ENCODE assay signal across 8 cellular contexts in genomic region chr10:69742928-69743602, GRCh38. TPM values are rescaled to one million over a fixed set of nuclear protein-coding genes. Genes with fewer than 3 reads are reported as not detected.
DNase-seq lines count a peak whose midpoint lies in the region; ATAC-seq and TF ChIP-seq lines count a peak whose summit lies in the region.

No MANE protein-coding gene starts in this region.

- no peak overlapping the region for H3K4me3 Mint-ChIP-seq in activated T-cell treated with anti-CD3 and anti-CD28 coated beads, Interleukin-2, amount 50 U/mL, for 4 hours

- no peak overlapping the region for H3K4me3 ChIP-seq in foreskin fibroblast (ENCODE audit: low read depth in 1 of 2, low read length in 2 of 2)
- H3K4me3 ChIP-seq in testis = no peak overlapping the region

- H3K36me3 ChIP-seq in testis (ENCODE audit: low read depth, missing control alignments) = no peaks in the 10 kb centered on the region

- peaks cover 9% of the 10 kb centered on the region for H3K27me3 Mint-ChIP-seq in activated T-cell treated with anti-CD3 and anti-CD28 coated beads, Interleukin-2, amount 50 U/mL, for 4 hours (ENCODE audit: low read depth)

- ATAC-seq in activated T-cell treated with anti-CD3 and anti-CD28 coated beads, Interleukin-2, amount 50 U/mL, for 4 hours = no peak
- no peak for ATAC-seq in GM21825 (IDR thresholded peaks at IDR 0.05; ENCODE audit: unreplicated experiment)
- ATAC-seq in GM19351 (IDR thresholded peaks at IDR 0.05; ENCODE audit: unreplicated experiment) = no peak

- no peak for TF ChIP-seq POLR2A in testis (IDR thresholded peaks at IDR 0.05)

- no peak overlapping the region for H3K27ac ChIP-seq in testis

- no peaks in the 10 kb centered on the region for H3K36me3 Mint-ChIP-seq in activated T-cell treated with anti-CD3 and anti-CD28 coated beads, Interleukin-2, amount 50 U/mL, for 4 hours (ENCODE audit: insufficient read depth)

- H3K9me3 Mint-ChIP-seq in activated T-cell treated with anti-CD3 and anti-CD28 coated beads, Interleukin-2, amount 50 U/mL, for 4 hours = no peaks in the 10 kb centered on the region

- H3K4me1 Mint-ChIP-seq in activated T-cell treated with anti-CD3 and anti-CD28 coated beads, Interleukin-2, amount 50 U/mL, for 4 hours (ENCODE audit: low read depth) = no peaks in the 10 kb centered on the region

- WGBS in testis, 2 donors = 60 to 73% methylated on average over 5 to 6 of the region's 6 CpGs

- DNase-seq in activated T-cell treated with anti-CD3 and anti-CD28 coated beads for 48 hours (ENCODE audit: low read depth) (peak; percentile 13), RPMI8226 (peak; percentile 36), foreskin fibroblast (peak in 1 of 2 donors; percentile 56), testis (peak; percentile 75), occipital lobe (lab: John Stamatoyannopoulos, UW) (no peak)
- DNase-seq in activated T-cell treated with anti-CD3 and anti-CD28 coated beads, Interleukin-2, amount 50 U/mL, for 4 hours = no peak

- intact Hi-C loops in testis (cut with DNase I; ENCODE audit: low total_unique reads) = no loop called here

- H3K27me3 ChIP-seq in testis = no peaks in the 10 kb centered on the region

- H3K4me1 ChIP-seq in testis = no peaks in the 10 kb centered on the region

- H3K9me3 ChIP-seq in testis = no peaks in the 10 kb centered on the region

- TF ChIP-seq CTCF in foreskin fibroblast (IDR thresholded peaks at IDR 0.05; ENCODE audit: low read depth, low read length) (peak; percentile 51), testis (IDR thresholded peaks at IDR 0.05) (peak in 2 of 3 experiments; percentile 31 to 36)

RNA-seq across cellular contexts. Expression of gene COL13A1, which starts 58.6 kb away (rescaled TPM):
- total RNA-seq in activated T-cell treated with anti-CD3 and anti-CD28 coated beads, Interleukin-2, amount 50 U/mL, for 4 hours = not detected
- total RNA-seq in testis (1 to 10 TPM in 1 of 2 donors, under 1 TPM in 1; 0.94 to 1.5 TPM), occipital lobe (1.7 TPM)
- 2.5 TPM for polyA plus RNA-seq in testis (ENCODE audit: insufficient read depth, low read depth, low replicate concordance)

Comparison
In these comparisons a context has a peak if more than half of its experiments do, and no peak if none do; other contexts are left out.
1. DNase-seq: peak in activated T-cell treated with anti-CD3 and anti-CD28 coated beads for 48 hours (single experiment), RPMI8226 (single experiment) and testis (single experiment); none in activated T-cell treated with anti-CD3 and anti-CD28 coated beads, Interleukin-2, amount 50 U/mL, for 4 hours (single experiment) and occipital lobe (single experiment).